Comparison of ENCODE assay signal across 11 cellular contexts in the genomic region with DNA sequence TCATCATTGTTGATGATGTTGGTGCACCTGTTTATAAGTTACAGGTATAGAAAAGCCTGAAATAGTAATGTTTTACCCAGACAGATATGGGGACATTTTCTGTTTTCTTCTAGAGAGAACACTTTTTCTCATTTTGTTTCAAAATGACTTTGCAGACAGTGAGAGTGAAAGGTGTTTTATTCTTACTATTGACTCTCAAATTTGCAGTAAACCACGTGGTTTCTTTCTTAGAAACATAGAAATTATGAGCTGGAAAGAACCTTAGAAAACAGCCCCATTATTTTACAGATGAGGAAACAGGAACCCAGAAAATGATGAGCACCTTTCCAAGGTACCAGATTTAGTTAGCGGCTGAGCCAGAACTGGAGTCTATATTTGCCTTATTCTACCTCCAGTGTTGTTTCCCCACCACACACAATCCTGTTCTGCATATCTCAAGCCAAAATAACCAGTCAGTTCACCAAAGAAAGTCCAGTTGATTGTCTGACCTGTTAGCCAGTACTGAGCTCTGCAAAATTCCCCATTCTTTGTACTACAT.
DNase-seq lines count a peak whose midpoint lies in the region; ATAC-seq and FAIRE-seq lines count a peak whose summit lies in the region.
"Had no signal": no experiment of that assay in that cellular context is flagged by ENCODE, and none has a peak within 500 bp of the region (broad histone marks: within the 10 kb centered on the region; RNA-seq: fewer than 3 reads in every experiment).

No MANE protein-coding gene starts in this region.

- peak overlapping the region; percentile 9 for H3K4me3 Mint-ChIP-seq in activated naive CD8-positive, alpha-beta T cell

- no peak for FAIRE-seq in urothelium cell line (lab: Jason Lieb, UNC)
- FAIRE-seq: small intestine had no signal

- H3K4me1 Mint-ChIP-seq in activated naive CD8-positive, alpha-beta T cell (ENCODE audit: low read depth), result peaks cover 41% of the 10 kb centered on the region

- H3K27ac Mint-ChIP-seq in activated naive CD8-positive, alpha-beta T cell, result peak overlapping the region; percentile 90

- DNase-seq in urothelium cell line (ENCODE audit: low spot score) (no peak), CD1c-positive myeloid dendritic cell (ENCODE audit: extremely low spot score) (no peak), sciatic nerve (ENCODE audit: low spot score) (no peak)
- DNase-seq: dermis blood vessel endothelial cell, EL, heart right ventricle, small intestine had no signal

- intact Hi-C loops in sciatic nerve (cut with DNase I), result no loop called here

- H3K27me3 Mint-ChIP-seq in activated naive CD8-positive, alpha-beta T cell, result no peaks in the 10 kb centered on the region

- peak; percentile 91 for ATAC-seq in GM18870 (IDR thresholded peaks at IDR 0.05; ENCODE audit: unreplicated experiment)
- ATAC-seq in GM21390 (IDR thresholded peaks at IDR 0.05; ENCODE audit: unreplicated experiment), result peak; percentile 90
- peak; percentile 73 for ATAC-seq in HG03066 (IDR thresholded peaks at IDR 0.05; ENCODE audit: low read depth, unreplicated experiment)
- ATAC-seq in sciatic nerve, result no peak
- ATAC-seq: heart right ventricle had no signal

- no peaks in the 10 kb centered on the region for H3K36me3 Mint-ChIP-seq in activated naive CD8-positive, alpha-beta T cell

- H3K9me3 Mint-ChIP-seq in activated naive CD8-positive, alpha-beta T cell (ENCODE audit: low read depth), result no peaks in the 10 kb centered on the region
